Comparison of ENCODE assay signal across 8 cellular contexts in genomic region chr2:113791697-113792590, GRCh38. TPM values are rescaled to one million over a fixed set of nuclear protein-coding genes. Genes with fewer than 3 reads are reported as not detected.
DNase-seq lines count a peak whose midpoint lies in the region; ATAC-seq lines count a peak whose summit lies in the region.

No MANE protein-coding gene starts in this region.

- in situ Hi-C loops in Caki2 (cut with HindIII; ENCODE audit: low pct_unique_long_range_greater_than_20kb, low sequenced_read_pairs): no loop called here

- peak; percentile 96 for ATAC-seq in GM19452 (IDR thresholded peaks at IDR 0.05; ENCODE audit: unreplicated experiment)
- ATAC-seq in HG03457 (IDR thresholded peaks at IDR 0.05; ENCODE audit: unreplicated experiment): peak; percentile 96
- no peak for ATAC-seq in left lobe of liver

- DNase-seq in Caki2 (ENCODE audit: low read depth) (peak; percentile 97), dermis blood vessel endothelial cell (peak; percentile 26), LoVo (ENCODE audit: low spot score) (no peak), NCI-H1694 treated with DMSO at 0.1 percent for 48 hours (lab: John Stamatoyannopoulos, UW) (no peak), left lobe of liver (ENCODE audit: low spot score) (no peak), GF-D8 (lab: John Stamatoyannopoulos, UW) (no peak)

RNA-seq across cellular contexts. Expression of gene SLC35F5, which starts 35.5 kb away (rescaled TPM):
- 126 and 156 TPM in 2 replicates for total RNA-seq in Caki2 (2014; rRNA removed; shearing (Covaris generic); ENCODE audit: low replicate concordance)
- total RNA-seq in dermis blood vessel endothelial cell: 102 and 134 TPM in 2 replicates
- total RNA-seq in left lobe of liver: 30.3 TPM

Comparison
In these comparisons a context has a peak if more than half of its experiments do, and no peak if none do; other contexts are left out.
1. DNase-seq: peak in Caki2 (single experiment) and dermis blood vessel endothelial cell (single experiment); none in LoVo (single experiment), NCI-H1694 treated with DMSO at 0.1 percent for 48 hours (single experiment), left lobe of liver (single experiment) and GF-D8 (single experiment).